In genomic region chr20:24647713-24648112, GRCh38 we compare ENCODE assay signal across 27 cellular contexts.
"Had no signal": no experiment of that assay in that cellular context is flagged by ENCODE, and none has a peak within 500 bp of the region (broad histone marks: within the 10 kb centered on the region; RNA-seq: fewer than 3 reads in every experiment).

No MANE protein-coding gene starts in this region.

- ATAC-seq: K562, Panc1, T-cell had no signal

- H3K27ac Mint-ChIP-seq: activated CD4-positive, alpha-beta memory T cell treated with anti-CD3 and anti-CD28 coated beads for 36 hours; activated CD4-positive, alpha-beta T cell treated with anti-CD3 and anti-CD28 coated beads, Interleukin-2, amount 10 ng/mL, durations not matched to agents 7 days and 5 days; activated naive CD4-positive, alpha-beta T cell treated with anti-CD3 and anti-CD28 coated beads, Interleukin-2, amount 50 U/mL, for 24 hours; T-cell had no signal

- H3K4me3 ChIP-seq: breast epithelium, K562, SK-N-MC had no signal

- H3K4me3 Mint-ChIP-seq: activated CD4-positive, alpha-beta memory T cell treated with anti-CD3 and anti-CD28 coated beads for 36 hours; activated CD4-positive, alpha-beta T cell treated with anti-CD3 and anti-CD28 coated beads, Interleukin-2, amount 10 ng/mL, durations not matched to agents 7 days and 5 days; activated naive CD4-positive, alpha-beta T cell treated with anti-CD3 and anti-CD28 coated beads, Interleukin-2, amount 50 U/mL, for 24 hours; T-cell had no signal

- H3K36me3 Mint-ChIP-seq: activated CD4-positive, alpha-beta memory T cell treated with anti-CD3 and anti-CD28 coated beads for 36 hours; activated naive CD4-positive, alpha-beta T cell treated with anti-CD3 and anti-CD28 coated beads, Interleukin-2, amount 50 U/mL, for 24 hours; T-cell had no signal

- H3K9me3 Mint-ChIP-seq: activated CD4-positive, alpha-beta memory T cell treated with anti-CD3 and anti-CD28 coated beads for 36 hours; activated CD4-positive, alpha-beta T cell treated with anti-CD3 and anti-CD28 coated beads, Interleukin-2, amount 10 ng/mL, durations not matched to agents 7 days and 5 days; activated naive CD4-positive, alpha-beta T cell treated with anti-CD3 and anti-CD28 coated beads, Interleukin-2, amount 50 U/mL, for 24 hours had no signal

- H3K36me3 ChIP-seq: breast epithelium had no signal

- H3K4me1 Mint-ChIP-seq: activated CD4-positive, alpha-beta T cell treated with anti-CD3 and anti-CD28 coated beads, Interleukin-2, amount 10 ng/mL, durations not matched to agents 7 days and 5 days had no signal

- H3K4me1 ChIP-seq: breast epithelium had no signal

- H3K27ac ChIP-seq: breast epithelium, SK-N-MC had no signal

- DNase-seq: activated CD4-positive, alpha-beta memory T cell treated with anti-CD3 and anti-CD28 coated beads for 36 hours; activated CD4-positive, alpha-beta T cell treated with anti-CD3 and anti-CD28 coated beads, Interleukin-2, amount 10 ng/mL, durations not matched to agents 7 days and 5 days; activated CD4-positive, CD25-positive, alpha-beta regulatory T cell; activated effector memory CD4-positive, alpha-beta T cell treated with Interleukin-2 at 50 U/mL for 16 hours; activated naive CD4-positive, alpha-beta T cell; activated T-cell treated with anti-CD3 and anti-CD28 coated beads for 4 hours; aorta; caudate nucleus; Kasumi-1; NCI-H1048; NCI-H1417 treated with DMSO at 0.1 percent for 48 hours; NCI-H1694; NCI-H2029; NCI-H2107; NCI-H510A treated with DMSO at 0.1 percent for 48 hours; NCI-H748 treated with DMSO at 0.1 percent for 48 hours; NK-92 treated with Interleukin-12 subunit alpha and Interleukin-12 subunit beta, amount 100 ng/mL, for 24 hours; OCI-M1; RPMI8226; T-cell; T-helper 2 cell; T1000 had no signal
